Comparison of ENCODE assay signal across 2 cellular contexts in the genomic region with DNA sequence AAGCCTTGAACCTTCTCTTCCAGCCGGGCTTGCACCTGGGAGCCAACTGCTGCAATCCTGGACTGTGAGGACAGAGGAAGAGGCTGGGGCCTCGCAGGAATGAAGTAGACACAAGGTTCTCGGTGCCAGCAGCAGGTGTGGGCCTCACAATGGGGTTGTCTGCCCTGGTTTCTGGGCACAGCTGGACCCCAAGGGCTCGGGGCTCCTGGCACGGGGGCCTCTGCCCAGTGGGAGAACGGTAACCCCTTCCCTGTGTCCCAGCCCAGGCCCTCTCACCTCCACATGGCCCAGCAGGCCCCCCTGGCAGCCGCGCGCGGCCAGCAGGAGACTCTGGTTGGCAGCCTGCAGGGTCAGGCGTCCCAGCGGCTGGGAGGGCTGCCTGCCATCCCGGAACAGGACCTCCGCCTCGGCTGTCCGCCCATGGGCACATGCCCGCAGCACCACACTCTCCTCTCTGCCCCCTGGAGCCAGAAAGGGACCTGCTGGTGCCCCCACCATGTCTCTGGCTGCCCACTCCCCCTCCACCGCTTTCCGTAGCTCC.
TF ChIP-seq lines count a peak whose summit lies in the region.

No MANE protein-coding gene starts in this region.

TF ChIP-seq in SK-N-SH, 30 proteins besides CTCF, POLR2A, EP300 and RAD21 (continued from another document):
- TF ChIP-seq TAF1 (IDR thresholded peaks at IDR 0.05; ENCODE audit: borderline replicate concordance, low read depth, low read length) (no peak), FOXM1 (IDR thresholded peaks at IDR 0.05; ENCODE audit: low read depth) (no peak), ELF1 (IDR thresholded peaks at IDR 0.05) (no peak)
- TF ChIP-seq, protein P1, sequence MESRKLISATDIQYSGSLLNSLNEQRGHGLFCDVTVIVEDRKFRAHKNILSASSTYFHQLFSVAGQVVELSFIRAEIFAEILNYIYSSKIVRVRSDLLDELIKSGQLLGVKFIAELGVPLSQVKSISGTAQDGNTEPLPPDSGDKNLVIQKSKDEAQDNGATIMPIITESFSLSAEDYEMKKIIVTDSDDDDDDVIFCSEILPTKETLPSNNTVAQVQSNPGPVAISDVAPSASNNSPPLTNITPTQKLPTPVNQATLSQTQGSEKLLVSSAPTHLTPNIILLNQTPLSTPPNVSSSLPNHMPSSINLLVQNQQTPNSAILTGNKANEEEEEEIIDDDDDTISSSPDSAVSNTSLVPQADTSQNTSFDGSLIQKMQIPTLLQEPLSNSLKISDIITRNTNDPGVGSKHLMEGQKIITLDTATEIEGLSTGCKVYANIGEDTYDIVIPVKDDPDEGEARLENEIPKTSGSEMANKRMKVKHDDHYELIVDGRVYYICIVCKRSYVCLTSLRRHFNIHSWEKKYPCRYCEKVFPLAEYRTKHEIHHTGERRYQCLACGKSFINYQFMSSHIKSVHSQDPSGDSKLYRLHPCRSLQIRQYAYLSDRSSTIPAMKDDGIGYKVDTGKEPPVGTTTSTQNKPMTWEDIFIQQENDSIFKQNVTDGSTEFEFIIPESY (IDR thresholded peaks at IDR 0.05; ENCODE audit: borderline replicate concordance, low read depth) = no peak
- TF ChIP-seq, protein P2, sequence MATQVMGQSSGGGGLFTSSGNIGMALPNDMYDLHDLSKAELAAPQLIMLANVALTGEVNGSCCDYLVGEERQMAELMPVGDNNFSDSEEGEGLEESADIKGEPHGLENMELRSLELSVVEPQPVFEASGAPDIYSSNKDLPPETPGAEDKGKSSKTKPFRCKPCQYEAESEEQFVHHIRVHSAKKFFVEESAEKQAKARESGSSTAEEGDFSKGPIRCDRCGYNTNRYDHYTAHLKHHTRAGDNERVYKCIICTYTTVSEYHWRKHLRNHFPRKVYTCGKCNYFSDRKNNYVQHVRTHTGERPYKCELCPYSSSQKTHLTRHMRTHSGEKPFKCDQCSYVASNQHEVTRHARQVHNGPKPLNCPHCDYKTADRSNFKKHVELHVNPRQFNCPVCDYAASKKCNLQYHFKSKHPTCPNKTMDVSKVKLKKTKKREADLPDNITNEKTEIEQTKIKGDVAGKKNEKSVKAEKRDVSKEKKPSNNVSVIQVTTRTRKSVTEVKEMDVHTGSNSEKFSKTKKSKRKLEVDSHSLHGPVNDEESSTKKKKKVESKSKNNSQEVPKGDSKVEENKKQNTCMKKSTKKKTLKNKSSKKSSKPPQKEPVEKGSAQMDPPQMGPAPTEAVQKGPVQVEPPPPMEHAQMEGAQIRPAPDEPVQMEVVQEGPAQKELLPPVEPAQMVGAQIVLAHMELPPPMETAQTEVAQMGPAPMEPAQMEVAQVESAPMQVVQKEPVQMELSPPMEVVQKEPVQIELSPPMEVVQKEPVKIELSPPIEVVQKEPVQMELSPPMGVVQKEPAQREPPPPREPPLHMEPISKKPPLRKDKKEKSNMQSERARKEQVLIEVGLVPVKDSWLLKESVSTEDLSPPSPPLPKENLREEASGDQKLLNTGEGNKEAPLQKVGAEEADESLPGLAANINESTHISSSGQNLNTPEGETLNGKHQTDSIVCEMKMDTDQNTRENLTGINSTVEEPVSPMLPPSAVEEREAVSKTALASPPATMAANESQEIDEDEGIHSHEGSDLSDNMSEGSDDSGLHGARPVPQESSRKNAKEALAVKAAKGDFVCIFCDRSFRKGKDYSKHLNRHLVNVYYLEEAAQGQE (IDR thresholded peaks at IDR 0.05; ENCODE audit: low read depth, low read length) = no peak
- TF ChIP-seq, protein P3, sequence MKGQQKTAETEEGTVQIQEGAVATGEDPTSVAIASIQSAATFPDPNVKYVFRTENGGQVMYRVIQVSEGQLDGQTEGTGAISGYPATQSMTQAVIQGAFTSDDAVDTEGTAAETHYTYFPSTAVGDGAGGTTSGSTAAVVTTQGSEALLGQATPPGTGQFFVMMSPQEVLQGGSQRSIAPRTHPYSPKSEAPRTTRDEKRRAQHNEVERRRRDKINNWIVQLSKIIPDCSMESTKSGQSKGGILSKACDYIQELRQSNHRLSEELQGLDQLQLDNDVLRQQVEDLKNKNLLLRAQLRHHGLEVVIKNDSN (IDR thresholded peaks at IDR 0.05; ENCODE audit: borderline replicate concordance, low read depth) = no peak
- TF ChIP-seq, protein P4, sequence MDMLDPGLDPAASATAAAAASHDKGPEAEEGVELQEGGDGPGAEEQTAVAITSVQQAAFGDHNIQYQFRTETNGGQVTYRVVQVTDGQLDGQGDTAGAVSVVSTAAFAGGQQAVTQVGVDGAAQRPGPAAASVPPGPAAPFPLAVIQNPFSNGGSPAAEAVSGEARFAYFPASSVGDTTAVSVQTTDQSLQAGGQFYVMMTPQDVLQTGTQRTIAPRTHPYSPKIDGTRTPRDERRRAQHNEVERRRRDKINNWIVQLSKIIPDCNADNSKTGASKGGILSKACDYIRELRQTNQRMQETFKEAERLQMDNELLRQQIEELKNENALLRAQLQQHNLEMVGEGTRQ (IDR thresholded peaks at IDR 0.05; ENCODE audit: borderline replicate concordance, low read depth, low read length) = no peak

TF ChIP-seq in SK-N-SH treated with all-trans-retinoic acid at 6 μM for 48 hours, 23 proteins besides CTCF, POLR2A, EP300 and RAD21 (continued from another document):
- TF ChIP-seq, protein P5, sequence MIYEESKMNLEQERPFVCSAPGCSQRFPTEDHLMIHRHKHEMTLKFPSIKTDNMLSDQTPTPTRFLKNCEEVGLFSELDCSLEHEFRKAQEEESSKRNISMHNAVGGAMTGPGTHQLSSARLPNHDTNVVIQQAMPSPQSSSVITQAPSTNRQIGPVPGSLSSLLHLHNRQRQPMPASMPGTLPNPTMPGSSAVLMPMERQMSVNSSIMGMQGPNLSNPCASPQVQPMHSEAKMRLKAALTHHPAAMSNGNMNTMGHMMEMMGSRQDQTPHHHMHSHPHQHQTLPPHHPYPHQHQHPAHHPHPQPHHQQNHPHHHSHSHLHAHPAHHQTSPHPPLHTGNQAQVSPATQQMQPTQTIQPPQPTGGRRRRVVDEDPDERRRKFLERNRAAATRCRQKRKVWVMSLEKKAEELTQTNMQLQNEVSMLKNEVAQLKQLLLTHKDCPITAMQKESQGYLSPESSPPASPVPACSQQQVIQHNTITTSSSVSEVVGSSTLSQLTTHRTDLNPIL (CRISPR knock-in tag; IDR thresholded peaks at IDR 0.05; ENCODE audit: low read depth) = no peak
- TF ChIP-seq ZC3H10 (CRISPR knock-in tag; IDR thresholded peaks at IDR 0.05) (no peak), TOX (CRISPR knock-in tag; IDR thresholded peaks at IDR 0.05; ENCODE audit: borderline replicate concordance) (no peak), TCF4 (CRISPR knock-in tag; IDR thresholded peaks at IDR 0.05; ENCODE audit: borderline replicate concordance) (no peak), ESRRG (CRISPR knock-in tag; IDR thresholded peaks at IDR 0.05) (no peak), BACH2 (CRISPR knock-in tag; IDR thresholded peaks at IDR 0.05; ENCODE audit: borderline replicate concordance) (no peak), CSDC2 (CRISPR knock-in tag; IDR thresholded peaks at IDR 0.05) (no peak), ZNF8 (CRISPR knock-in tag; IDR thresholded peaks at IDR 0.05) (no peak)
TF ChIP-seq in SK-N-SH treated with all-trans-retinoic acid at 6 μM for 48 hours: peak in this region for 0.
